Comparison of ENCODE assay signal across 21 cellular contexts in the genomic region with DNA sequence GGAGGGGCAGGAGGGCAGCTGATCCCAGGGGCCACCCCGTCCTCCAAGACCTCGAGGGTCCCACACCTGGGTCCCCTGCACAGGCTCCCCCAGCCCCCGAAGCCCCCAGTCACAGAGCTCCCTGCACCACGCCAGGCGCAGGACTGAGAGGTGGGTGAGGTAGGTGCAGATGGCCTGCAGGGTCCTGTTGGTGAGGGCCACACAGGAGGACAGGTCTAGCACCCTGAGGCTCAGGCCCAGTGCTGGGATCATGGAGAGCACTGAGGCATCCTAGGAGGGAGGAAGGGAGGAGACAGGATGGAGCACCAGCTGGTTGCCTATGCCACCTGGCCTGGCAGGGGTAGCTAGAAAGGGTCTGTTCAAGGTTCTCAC. TPM values are rescaled to one million over a fixed set of nuclear protein-coding genes. Genes with fewer than 3 reads are reported as not detected.
DNase-seq lines count a peak whose midpoint lies in the region; ATAC-seq, FAIRE-seq and TF ChIP-seq lines count a peak whose summit lies in the region.
"Had no signal": no experiment of that assay in that cellular context is flagged by ENCODE, and none has a peak within 500 bp of the region (broad histone marks: within the 10 kb centered on the region; RNA-seq: fewer than 3 reads in every experiment).

No MANE protein-coding gene starts in this region.

- H3K27me3 ChIP-seq in gastrocnemius medialis, result no peaks in the 10 kb centered on the region
- H3K27me3 ChIP-seq: MG63 had no signal

- in situ Hi-C loops in gastrocnemius medialis (cut with MboI; ENCODE audit: low sequenced_read_pairs in 4 of 4), result no loop called here

- no peaks in the 10 kb centered on the region for H3K9me3 Mint-ChIP-seq in activated naive CD8-positive, alpha-beta T cell treated with anti-CD3 and anti-CD28 coated beads, Interleukin-2, amount 50 U/mL, for 24 hours
- no peaks in the 10 kb centered on the region for H3K9me3 Mint-ChIP-seq in activated naive CD8-positive, alpha-beta T cell treated with anti-CD3 and anti-CD28 coated beads for 36 hours
- H3K9me3 Mint-ChIP-seq: nephron progenitor cell, T-cell had no signal

- no peaks in the 10 kb centered on the region for H3K27me3 Mint-ChIP-seq in activated naive CD8-positive, alpha-beta T cell treated with anti-CD3 and anti-CD28 coated beads, Interleukin-2, amount 50 U/mL, for 24 hours
- H3K27me3 Mint-ChIP-seq in activated naive CD8-positive, alpha-beta T cell treated with anti-CD3 and anti-CD28 coated beads for 36 hours, result no peaks in the 10 kb centered on the region
- H3K27me3 Mint-ChIP-seq: T-cell had no signal

- H3K9me3 ChIP-seq in gastrocnemius medialis, result no peaks in the 10 kb centered on the region
- H3K9me3 ChIP-seq in kidney (ENCODE audit: control insufficient read depth in 1 of 2, low read length in 2 of 2), result no peaks in the 10 kb centered on the region
- H3K9me3 ChIP-seq: A549, MG63 had no signal

- no peak for TF ChIP-seq CTCF in gastrocnemius medialis (IDR thresholded peaks at IDR 0.05 in 4 of 5, conservative IDR thresholded peaks at IDR 0.05 in 1 of 5)
- no peak for TF ChIP-seq CTCF in kidney (IDR thresholded peaks at IDR 0.05; ENCODE audit: borderline replicate concordance, extremely low read depth, insufficient read depth)

- no peak for TF ChIP-seq POLR2A in gastrocnemius medialis (IDR thresholded peaks at IDR 0.05)

- ATAC-seq in activated naive CD8-positive, alpha-beta T cell treated with anti-CD3 and anti-CD28 coated beads, Interleukin-2, amount 50 U/mL, for 24 hours, result peak; percentile 2
- ATAC-seq in gastrocnemius medialis, result no peak
- ATAC-seq: left lobe of liver, T-cell had no signal

- H3K27ac Mint-ChIP-seq in activated naive CD8-positive, alpha-beta T cell treated with anti-CD3 and anti-CD28 coated beads, Interleukin-2, amount 50 U/mL, for 24 hours, result peak overlapping the region; percentile 9
- H3K27ac Mint-ChIP-seq in activated naive CD8-positive, alpha-beta T cell treated with anti-CD3 and anti-CD28 coated beads for 36 hours, result no peak overlapping the region
- H3K27ac Mint-ChIP-seq: nephron progenitor cell, progenitor cell of endocrine pancreas, T-cell had no signal

- H3K36me3 Mint-ChIP-seq in activated naive CD8-positive, alpha-beta T cell treated with anti-CD3 and anti-CD28 coated beads, Interleukin-2, amount 50 U/mL, for 24 hours (ENCODE audit: low read depth), result peaks cover 5% of the 10 kb centered on the region
- no peaks in the 10 kb centered on the region for H3K36me3 Mint-ChIP-seq in activated naive CD8-positive, alpha-beta T cell treated with anti-CD3 and anti-CD28 coated beads for 36 hours

- no peak overlapping the region for H3K4me3 Mint-ChIP-seq in activated naive CD8-positive, alpha-beta T cell treated with anti-CD3 and anti-CD28 coated beads, Interleukin-2, amount 50 U/mL, for 24 hours
- no peak overlapping the region for H3K4me3 Mint-ChIP-seq in activated naive CD8-positive, alpha-beta T cell treated with anti-CD3 and anti-CD28 coated beads for 36 hours
- H3K4me3 Mint-ChIP-seq: nephron progenitor cell, T-cell had no signal

- H3K36me3 ChIP-seq in gastrocnemius medialis (peaks cover 0 to 5% of the 10 kb centered on the region in 2 donors), kidney (ENCODE audit: control insufficient read depth in 1 of 2, insufficient read depth in 2 of 2, low read length in 2 of 2) (peaks cover 0 to 3% of the 10 kb centered on the region in 2 donors)
- H3K36me3 ChIP-seq: MG63 had no signal

- peaks cover 24 to 28% of the 10 kb centered on the region in 2 donors for H3K4me1 ChIP-seq in gastrocnemius medialis
- H3K4me1 ChIP-seq in kidney (ENCODE audit: control insufficient read depth in 1 of 2, insufficient read depth in 1 of 2, low read depth in 1 of 2, low read length in 2 of 2), result peaks cover 0 to 2% of the 10 kb centered on the region in 2 donors

- no peaks in the 10 kb centered on the region for H3K4me1 Mint-ChIP-seq in activated naive CD8-positive, alpha-beta T cell treated with anti-CD3 and anti-CD28 coated beads, Interleukin-2, amount 50 U/mL, for 24 hours
- no peaks in the 10 kb centered on the region for H3K4me1 Mint-ChIP-seq in activated naive CD8-positive, alpha-beta T cell treated with anti-CD3 and anti-CD28 coated beads for 36 hours
- H3K4me1 Mint-ChIP-seq: nephron progenitor cell had no signal

- H3K27ac ChIP-seq in gastrocnemius medialis (peak overlapping the region; percentile 53 to 83 (median 70)), kidney (ENCODE audit: low read depth in 2 of 2, low read length in 2 of 2) (no peak overlapping the region)
- H3K27ac ChIP-seq: coronary artery had no signal

- H3K9ac ChIP-seq in kidney (ENCODE audit: low read length in 2 of 2), result no peak overlapping the region

- intact Hi-C loops in gastrocnemius medialis (cut with DNase I; ENCODE audit: low total_unique reads), result no loop called here
- intact Hi-C loops in kidney (cut with DNase I), result no loop called here

- no peak for DNase-seq in activated naive CD8-positive, alpha-beta T cell treated with anti-CD3 and anti-CD28 coated beads, Interleukin-2, amount 50 U/mL, for 24 hours
- DNase-seq in activated naive CD8-positive, alpha-beta T cell treated with anti-CD3 and anti-CD28 coated beads for 36 hours, result no peak
- DNase-seq in gastrocnemius medialis (no peak), kidney (no peak)
- DNase-seq: activated CD4-positive, alpha-beta T cell treated with anti-CD3 and anti-CD28 coated beads for 4 hours; activated effector memory CD4-positive, alpha-beta T cell treated with Interleukin-2 at 50 U/mL for 16 hours; glutamatergic neuron; NCI-H1436 treated with DMSO at 0.1 percent for 48 hours; NCI-H2171; nephron progenitor cell; SHP77 treated with DMSO at 0.1 percent for 48 hours; small intestine; stimulated activated CD4-positive, alpha-beta T cell treated with anti-CD3 and anti-CD28 coated beads, Interleukin-4, amount 100 ng/mL, for 24 hours; T-cell had no signal

- no peak overlapping the region for H3K4me3 ChIP-seq in gastrocnemius medialis
- H3K4me3 ChIP-seq in kidney (ENCODE audit: low read length in 2 of 2), result no peak overlapping the region
- H3K4me3 ChIP-seq: A549, coronary artery, MG63 had no signal

- FAIRE-seq in kidney (lab: Jason Lieb, UNC), result no peak
- FAIRE-seq: A549, small intestine, urothelium cell line had no signal

RNA-seq across cellular contexts. Expression of gene ELMO3, which starts 9.6 kb away (rescaled TPM):
- total RNA-seq in activated naive CD8-positive, alpha-beta T cell treated with anti-CD3 and anti-CD28 coated beads for 36 hours, result 1 to 10 TPM; 4.3 to 4.5 TPM
- total RNA-seq in gastrocnemius medialis (under 1 TPM; 0.09 to 0.55 (median 0.29) TPM), kidney (24.2 TPM)
- polyA plus RNA-seq in kidney (ENCODE audit: insufficient read depth, low read depth, low replicate concordance), result 33.1 TPM

RNA-seq across cellular contexts. Expression of gene E2F4, which starts 16.6 kb away (rescaled TPM):
- 100 to 1,000 TPM; 130 to 136 TPM for total RNA-seq in activated naive CD8-positive, alpha-beta T cell treated with anti-CD3 and anti-CD28 coated beads for 36 hours
- total RNA-seq in gastrocnemius medialis (100 to 1,000 TPM in 1 of 4 donors, 10 to 100 TPM in 3; 67.8 to 114 (median 96.5) TPM), kidney (54.4 TPM)
- polyA plus RNA-seq in kidney (ENCODE audit: insufficient read depth, low read depth, low replicate concordance), result 39.1 TPM

RNA-seq across cellular contexts. Expression of gene TMEM208, which starts 18.4 kb away (rescaled TPM):
- 10 to 100 TPM; 46.5 to 48.6 TPM for total RNA-seq in activated naive CD8-positive, alpha-beta T cell treated with anti-CD3 and anti-CD28 coated beads for 36 hours
- 10 to 100 TPM; 14.7 to 35.8 (median 29.2) TPM for total RNA-seq in gastrocnemius medialis
- 47.1 TPM for total RNA-seq in kidney
- polyA plus RNA-seq in kidney (ENCODE audit: insufficient read depth, low read depth, low replicate concordance), result 145 TPM

RNA-seq across cellular contexts. Expression of gene EXOC3L1, which starts 18.6 kb away (rescaled TPM):
- total RNA-seq in activated naive CD8-positive, alpha-beta T cell treated with anti-CD3 and anti-CD28 coated beads for 36 hours, result under 1 TPM in 1 of 2 experiments, not detected in 1; 0.19 TPM
- total RNA-seq in gastrocnemius medialis (1 to 10 TPM in 1 of 4 donors, under 1 TPM in 3; 0.20 to 2.3 (median 0.88) TPM), kidney (7.2 TPM)
- polyA plus RNA-seq in kidney (ENCODE audit: insufficient read depth, low read depth, low replicate concordance), result 9.9 TPM
- total RNA-seq: progenitor cell of endocrine pancreas had no signal
- polyA plus RNA-seq: BJ had no signal

RNA-seq across cellular contexts. Expression of gene MATCAP1, which starts 24.7 kb away (rescaled TPM):
- 10 to 100 TPM; 15.8 to 16.7 TPM for total RNA-seq in activated naive CD8-positive, alpha-beta T cell treated with anti-CD3 and anti-CD28 coated beads for 36 hours
- total RNA-seq in gastrocnemius medialis (1 to 10 TPM; 2.5 to 7.7 (median 4.5) TPM), kidney (38.8 TPM)
- polyA plus RNA-seq in kidney (ENCODE audit: insufficient read depth, low read depth, low replicate concordance), result 15.5 TPM

Comparison
In these comparisons a context has a peak if more than half of its experiments do, and no peak if none do; other contexts are left out.
1. H3K27ac ChIP-seq: peak in gastrocnemius medialis (4 of 4); none in kidney (0 of 2).